Comparison of ENCODE assay signal across 8 cellular contexts in genomic region chr6:16130437-16130891, GRCh38. TPM values are rescaled to one million over a fixed set of nuclear protein-coding genes. Genes with fewer than 3 reads are reported as not detected.
DNase-seq lines count a peak whose midpoint lies in the region; ATAC-seq and TF ChIP-seq lines count a peak whose summit lies in the region.

No MANE protein-coding gene starts in this region.

- peaks cover 66% of the 10 kb centered on the region for H3K79me2 ChIP-seq in Loucy (ENCODE audit: insufficient read depth, low read length)

- H3K9me2 ChIP-seq in Loucy (replicated peaks; ENCODE audit: low read depth, low read length) = no peaks in the 10 kb centered on the region

- H3K9me3 ChIP-seq in Loucy (ENCODE audit: insufficient read depth, low read depth, low read length) (no peaks in the 10 kb centered on the region), breast epithelium (no peaks in the 10 kb centered on the region), mesodermal cell (ENCODE audit: control insufficient read depth, low read length) (no peaks in the 10 kb centered on the region), aorta (ENCODE audit: control insufficient read depth, low read length) (no peaks in the 10 kb centered on the region)

- DNase-seq in DMS53 treated with DMSO at 0.1 percent for 48 hours (lab: John Stamatoyannopoulos, UW; ENCODE audit: unreplicated experiment) (peak; percentile 68), breast epithelium (ENCODE audit: low spot score in 2 of 2) (no peak), aorta (no peak), COLO829 (ENCODE audit: low spot score) (no peak)
- no peak for DNase-seq in activated CD8-positive, alpha-beta memory T cell treated with anti-CD3 and anti-CD28 coated beads for 24 hours

- H3K4me3 ChIP-seq in Loucy (ENCODE audit: low read length, poor library complexity, severe bottlenecking) = peak overlapping the region; percentile 88
- peak overlapping the region; percentile 94 to 100 (median 98) for H3K4me3 ChIP-seq in breast epithelium
- peak overlapping the region; percentile 94 for H3K4me3 ChIP-seq in mesodermal cell (ENCODE audit: extremely low read depth, insufficient read depth, low read length, poor library complexity, severe bottlenecking)
- H3K4me3 ChIP-seq in aorta (ENCODE audit: low read length in 2 of 2) = peak overlapping the region; percentile 90 to 98

- H3K36me3 ChIP-seq in Loucy (ENCODE audit: insufficient read depth, low read length) (no peaks in the 10 kb centered on the region), breast epithelium (no peaks in the 10 kb centered on the region), mesodermal cell (ENCODE audit: control insufficient read depth, insufficient read depth, low read length) (peaks cover 33% of the 10 kb centered on the region), aorta (ENCODE audit: control insufficient read depth in 1 of 2, insufficient read depth in 2 of 2, low read length in 1 of 2) (no peaks in the 10 kb centered on the region)

- H3K9ac ChIP-seq in Loucy (ENCODE audit: low read depth, low read length, poor library complexity, severe bottlenecking) = peak overlapping the region; percentile 93

- no peak for TF ChIP-seq POLR2A in breast epithelium (IDR thresholded peaks at IDR 0.05)

- TF ChIP-seq CTCF in Loucy (conservative IDR thresholded peaks at IDR 0.05; ENCODE audit: low read length) (no peak), breast epithelium (IDR thresholded peaks at IDR 0.05) (no peak)

- H3F3A ChIP-seq in Loucy (ENCODE audit: low read depth) = 0 out of 2 replicates have a peak, but pooled peaks cover 5% of the 10 kb centered on the region

- peak overlapping the region; percentile 94 for H3K4me2 ChIP-seq in Loucy (ENCODE audit: low read depth, low read length, poor library complexity, severe bottlenecking)

- H3K4me1 ChIP-seq in Loucy (ENCODE audit: insufficient read depth, low read length, poor library complexity, severe bottlenecking) (peaks cover 52% of the 10 kb centered on the region), breast epithelium (peaks cover 0 to 4% of the 10 kb centered on the region in 2 donors), mesodermal cell (ENCODE audit: control insufficient read depth, insufficient read depth, low read length, poor library complexity, severe bottlenecking) (peaks cover 31% of the 10 kb centered on the region), aorta (ENCODE audit: control insufficient read depth in 1 of 2, insufficient read depth in 2 of 2, low read length in 2 of 2) (peaks cover 3 to 5% of the 10 kb centered on the region in 2 donors)

- H3K27me3 ChIP-seq in Loucy (ENCODE audit: insufficient read depth, low read length, poor library complexity, severe bottlenecking) (no peaks in the 10 kb centered on the region), breast epithelium (no peaks in the 10 kb centered on the region), aorta (ENCODE audit: control insufficient read depth in 1 of 2, insufficient read depth in 2 of 2, low read length in 1 of 2) (peaks cover 0 to 2% of the 10 kb centered on the region in 2 donors)

- ATAC-seq in aorta (ENCODE audit: low FRiP score) (no peak), HG02610 (IDR thresholded peaks at IDR 0.05; ENCODE audit: unreplicated experiment) (no peak)

- intact Hi-C loops in breast epithelium (cut with DNase I; ENCODE audit: low total_unique reads) (no loop called here), aorta (cut with DNase I) (loop anchor here in 1 of 2 donors (5.0 kb wide), 1 partner anchor 52 kb away; no protein-coding TSS in a partner anchor)

- H4K20me1 ChIP-seq in Loucy (ENCODE audit: insufficient read depth, low read length, poor library complexity, severe bottlenecking) = peaks cover 59% of the 10 kb centered on the region

- peak overlapping the region; percentile 97 to 99 for H3K27ac ChIP-seq in breast epithelium
- peak overlapping the region; percentile 82 for H3K27ac ChIP-seq in mesodermal cell (ENCODE audit: low read depth, low read length, severe bottlenecking)
- H3K27ac ChIP-seq in aorta (ENCODE audit: low read depth in 1 of 2, low read length in 2 of 2) = peak overlapping the region; percentile 39 to 98

- no peak overlapping the region for H2AFZ ChIP-seq in Loucy (ENCODE audit: low read length)

- 63 to 64% methylated on average over 6 to 7 of the region's 8 CpGs for WGBS in mesodermal cell (ENCODE audit: insufficient coverage in 2 of 2), 2 experiments
- 3 to 6% methylated on average over 8 of the region's 8 CpGs for WGBS in aorta, 2 donors

RNA-seq across cellular contexts. Expression of gene MYLIP, which starts 1.6 kb away (rescaled TPM):
- total RNA-seq in breast epithelium (10 to 100 TPM; 47.2 to 63.0 (median 59.6) TPM), aorta (10 to 100 TPM; 35.1 to 43.9 TPM)
- 46.9 TPM for polyA plus RNA-seq in mesodermal cell (2013, experiment 1 of 2)
- polyA plus RNA-seq in mesodermal cell (2013, experiment 2 of 2) = 45.8 TPM
- polyA plus RNA-seq in aorta = 10 to 100 TPM; 57.3 to 57.6 TPM
